ENCODE assay signal across 8 cellular contexts in the genomic region with DNA sequence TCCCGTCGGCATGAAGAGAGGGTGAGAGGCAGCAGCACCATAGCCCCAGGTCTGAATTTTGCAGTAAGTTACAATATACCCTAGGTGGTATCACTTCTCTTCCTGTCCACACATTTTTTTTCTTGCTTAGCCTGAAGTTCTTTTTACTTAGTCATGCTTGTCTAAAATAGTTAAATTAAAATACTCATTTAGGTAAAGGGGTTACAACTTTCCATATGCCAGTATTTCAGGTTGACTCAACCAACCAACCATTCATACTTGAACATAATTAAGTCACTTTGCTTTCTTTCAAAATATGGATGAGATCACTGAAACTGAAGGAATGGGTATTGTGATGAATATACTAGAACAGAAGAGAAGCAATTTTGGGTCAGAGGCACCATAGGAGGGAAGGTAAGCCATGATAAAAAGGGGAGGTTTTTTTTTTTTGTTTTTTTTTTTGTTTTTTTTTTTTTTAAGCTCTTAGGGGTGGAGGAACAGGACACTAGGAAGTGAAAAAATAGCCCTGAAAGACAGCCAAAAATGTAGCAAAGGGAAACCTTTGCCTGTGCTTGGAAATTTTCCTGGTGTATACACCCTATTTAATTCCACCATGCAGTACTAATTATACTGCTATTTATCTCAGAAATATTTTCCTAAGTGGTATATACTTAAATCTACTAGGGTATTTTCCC. TPM values are rescaled to one million over a fixed set of nuclear protein-coding genes. Genes with fewer than 3 reads are reported as not detected.
DNase-seq lines count a peak whose midpoint lies in the region; ATAC-seq, FAIRE-seq and TF ChIP-seq lines count a peak whose summit lies in the region.

No MANE protein-coding gene starts in this region.

- no peaks in the 10 kb centered on the region for H3K27me3 ChIP-seq in CD8-positive, alpha-beta T cell (ENCODE audit: insufficient read depth, low read length)
- H3K27me3 ChIP-seq in K562 (ENCODE audit: control insufficient read depth in 2 of 2, insufficient read depth in 2 of 2, low read length in 2 of 2) (no peaks in the 10 kb centered on the region), WERI-Rb-1 (ENCODE audit: insufficient read depth, low read depth, severe bottlenecking) (peaks cover 16% of the 10 kb centered on the region)

- H3K27ac Mint-ChIP-seq in CD8-positive, alpha-beta T cell = peak overlapping the region; percentile 76
- H3K27ac Mint-ChIP-seq in activated naive CD4-positive, alpha-beta T cell treated with anti-CD3 and anti-CD28 coated beads for 36 hours = no peak overlapping the region

- CTCF ChIA-PET in CD8-positive, alpha-beta T cell (lab: Charles Lee) = no interaction called here
- CTCF ChIA-PET in K562 (lab: Yijun Ruan, JAX; ENCODE audit: low intra/inter-chr PET ratio) = no interaction called here
- CTCF ChIA-PET in activated naive CD4-positive, alpha-beta T cell treated with anti-CD3 and anti-CD28 coated beads for 36 hours (lab: Charles Lee) = no interaction called here

- POLR2A ChIA-PET in CD8-positive, alpha-beta T cell (lab: Charles Lee) = no interaction called here
- POLR2A ChIA-PET in K562 (lab: Yijun Ruan, JAX) = no interaction called here

- H3K9ac ChIP-seq in K562 (ENCODE audit: insufficient read depth in 1 of 2, low read depth in 2 of 2, low read length in 2 of 2) = no peak overlapping the region

- no peaks in the 10 kb centered on the region for H3K9me3 Mint-ChIP-seq in CD8-positive, alpha-beta T cell
- H3K9me3 Mint-ChIP-seq in activated naive CD4-positive, alpha-beta T cell treated with anti-CD3 and anti-CD28 coated beads for 36 hours = no peaks in the 10 kb centered on the region

- no peak for TF ChIP-seq RAD21 in K562 (CRISPR knock-in tag; conservative IDR thresholded peaks at IDR 0.05 in 1 of 2, IDR thresholded peaks at IDR 0.05 in 1 of 2)

- no peak overlapping the region for H2AFZ ChIP-seq in K562 (ENCODE audit: low read depth, low read length)

- TF ChIP-seq POLR2A in K562 (conservative IDR thresholded peaks at IDR 0.05) = no peak

- no peaks in the 10 kb centered on the region for H3K9me3 ChIP-seq in CD8-positive, alpha-beta T cell (ENCODE audit: low read length)
- no peaks in the 10 kb centered on the region for H3K9me3 ChIP-seq in K562 (replicated peaks; ENCODE audit: control insufficient read depth, insufficient read depth, low read depth, low read length)
- H3K9me3 ChIP-seq in WERI-Rb-1 (ENCODE audit: severe bottlenecking) = no peaks in the 10 kb centered on the region

- TF ChIP-seq EP300 in K562 (IDR thresholded peaks at IDR 0.05; ENCODE audit: low read length) = no peak

- peaks cover 44% of the 10 kb centered on the region for H3K36me3 Mint-ChIP-seq in CD8-positive, alpha-beta T cell
- peaks cover 13% of the 10 kb centered on the region for H3K36me3 Mint-ChIP-seq in activated naive CD4-positive, alpha-beta T cell treated with anti-CD3 and anti-CD28 coated beads for 36 hours (ENCODE audit: low read depth)

- no peak overlapping the region for H3K4me3 Mint-ChIP-seq in CD8-positive, alpha-beta T cell
- H3K4me3 Mint-ChIP-seq in activated naive CD4-positive, alpha-beta T cell treated with anti-CD3 and anti-CD28 coated beads for 36 hours = no peak overlapping the region

- no peak overlapping the region for H3K4me2 ChIP-seq in K562 (ENCODE audit: insufficient read depth, low read length)

- H3K79me2 ChIP-seq in K562 (ENCODE audit: control insufficient read depth, insufficient read depth, low read length) = peaks cover 36% of the 10 kb centered on the region

- DNase-seq in CD8-positive, alpha-beta T cell = no peak
- DNase-seq in K562 (ENCODE audit: extremely low read depth in 1 of 4, low spot score in 3 of 4) (no peak), WERI-Rb-1 (no peak)
- no peak for DNase-seq in effector CD8-positive, alpha-beta T cell (lab: John Stamatoyannopoulos, UW)
- DNase-seq in activated naive CD4-positive, alpha-beta T cell treated with anti-CD3 and anti-CD28 coated beads for 36 hours = no peak

- no peak for TF ChIP-seq CTCF in CD8-positive, alpha-beta T cell (IDR thresholded peaks at IDR 0.05)
- TF ChIP-seq CTCF in K562 (IDR thresholded peaks at IDR 0.05 in 2 of 3, conservative IDR thresholded peaks at IDR 0.05 in 1 of 3; ENCODE audit: insufficient read depth in 2 of 3, low read depth in 1 of 3, low read length in 3 of 3) = no peak
- TF ChIP-seq CTCF in WERI-Rb-1 (IDR thresholded peaks at IDR 0.05; ENCODE audit: low read depth, low read length) = no peak

- H3K4me1 Mint-ChIP-seq in CD8-positive, alpha-beta T cell (ENCODE audit: low read depth) = peaks cover 63% of the 10 kb centered on the region
- peaks cover 37% of the 10 kb centered on the region for H3K4me1 Mint-ChIP-seq in activated naive CD4-positive, alpha-beta T cell treated with anti-CD3 and anti-CD28 coated beads for 36 hours (ENCODE audit: low read depth)

- H3K9me1 ChIP-seq in K562 (ENCODE audit: control insufficient read depth, insufficient read depth, low read length) = no peaks in the 10 kb centered on the region

- BruUV-seq in K562 (replicated peaks; lab: Mats Ljungman, UMichigan) = no TSS peak

- H3K27ac ChIP-seq in CD8-positive, alpha-beta T cell (ENCODE audit: low read depth, low read length) = no peak overlapping the region
- H3K27ac ChIP-seq in K562 (ENCODE audit: extremely low read depth, low read depth, low read length) = peak overlapping the region; percentile 33; the same call in 1 of the 3 replicates
- no peak overlapping the region for H3K27ac ChIP-seq in WERI-Rb-1

- H3K27me3 Mint-ChIP-seq in CD8-positive, alpha-beta T cell (ENCODE audit: low read depth) = no peaks in the 10 kb centered on the region
- H3K27me3 Mint-ChIP-seq in activated naive CD4-positive, alpha-beta T cell treated with anti-CD3 and anti-CD28 coated beads for 36 hours (ENCODE audit: low read depth) = no peaks in the 10 kb centered on the region

- 78% methylated on average over 2 of the region's 2 CpGs for WGBS in K562 (ENCODE audit: insufficient coverage, low coverage, missing lambda C conversion rate)

- FAIRE-seq in K562 (lab: Jason Lieb, UNC) = peak; percentile 19

- in situ Hi-C loops in K562 (cut with MboI) = no loop called here

- peaks cover 8% of the 10 kb centered on the region for H3K4me1 ChIP-seq in CD8-positive, alpha-beta T cell (ENCODE audit: insufficient read depth, low read length)
- H3K4me1 ChIP-seq in K562 (replicated peaks in 1 of 2; ENCODE audit: control insufficient read depth in 2 of 2, insufficient read depth in 2 of 2, low read length in 2 of 2) = peaks cover 0 to 19% of the 10 kb centered on the region in 2 experiments; a peak in 3 of 5 replicates

- ATAC-seq in CD8-positive, alpha-beta T cell = no peak
- peak; percentile 65 for ATAC-seq in GM19328 (IDR thresholded peaks at IDR 0.05; ENCODE audit: unreplicated experiment)
- peak; percentile 74 for ATAC-seq in HG03108 (IDR thresholded peaks at IDR 0.05; ENCODE audit: unreplicated experiment)
- peak; percentile 66 for ATAC-seq in K562
- ATAC-seq in GM19324 (IDR thresholded peaks at IDR 0.05; ENCODE audit: low FRiP score, unreplicated experiment) = no peak

- H4K20me1 ChIP-seq in K562 (replicated peaks; ENCODE audit: control insufficient read depth, insufficient read depth, low read length) = no peaks in the 10 kb centered on the region

- H3K36me3 ChIP-seq in CD8-positive, alpha-beta T cell (ENCODE audit: insufficient read depth, low read length) = no peaks in the 10 kb centered on the region
- H3K36me3 ChIP-seq in K562 (ENCODE audit: control insufficient read depth, insufficient read depth, low read length) (peaks cover 6% of the 10 kb centered on the region; the same call in 2 of the 3 replicates), WERI-Rb-1 (no peaks in the 10 kb centered on the region)

- no peak overlapping the region for H3K4me3 ChIP-seq in CD8-positive, alpha-beta T cell (ENCODE audit: low read depth, low read length)
- no peak overlapping the region for H3K4me3 ChIP-seq in K562
- H3K4me3 ChIP-seq in WERI-Rb-1 (ENCODE audit: low read depth, low read length) = no peak overlapping the region

- intact Hi-C loops in CD8-positive, alpha-beta T cell (cut with DNase I, micrococcal nuclease) = no loop called here
- intact Hi-C loops in K562 (cut with micrococcal nuclease) = loop anchor here (5.0 kb wide), 1 partner anchor 42 kb away; the partner anchor contains the start of gene RPS6KA3
- intact Hi-C loops in activated naive CD4-positive, alpha-beta T cell treated with anti-CD3 and anti-CD28 coated beads for 36 hours (cut with micrococcal nuclease) = loop anchor here (1.0 to 2.0 kb wide), 5 partner anchors 42 to 291 kb away; partner anchors contain the start of genes EIF1AX and RPS6KA3

TF ChIP-seq in K562, 482 proteins besides CTCF, POLR2A, EP300 and RAD21 (continues in another document):
- TF ChIP-seq BRD4 (IDR thresholded peaks at IDR 0.05) (no peak), TFAM (CRISPR knock-in tag; conservative IDR thresholded peaks at IDR 0.05) (no peak)

RNA-seq across cellular contexts. Expression of gene RPS6KA3, which starts 41.8 kb away (rescaled TPM):
- total RNA-seq in CD8-positive, alpha-beta T cell = 10 to 100 TPM; 36.9 to 37.3 TPM
- total RNA-seq in K562 (2011; cell fraction: chromatin; rRNA removed; ENCODE audit: low replicate concordance) = 14.9 and 51.4 TPM in 2 replicates
- total RNA-seq in K562 (2011; cell fraction: nucleolus; rRNA removed) = 6.5 and 9.7 TPM in 2 replicates
- 19.4 and 38.2 TPM in 2 replicates for total RNA-seq in K562 (2011; cell fraction: nucleoplasm; rRNA removed)
- total RNA-seq in K562 (2014; rRNA removed) (22.0 and 22.9 TPM in 2 replicates), K562 (2014; rRNA removed; fragmentation: Illumina TruSeq; extraction: Trizol) (48.8 and 59.8 TPM in 2 replicates), K562 (2015; rRNA removed; fragmentation: Illumina TruSeq; extraction: Trizol) (33.3 and 37.4 TPM in 2 replicates), K562 (2021) (42.6 and 45.2 TPM in 2 replicates)
- polyA plus RNA-seq in K562 (2011; rRNA removed) (39.0 and 61.9 TPM in 2 replicates), K562 (2014; fragmentation: Illumina TruSeq; extraction: Trizol) (39.9 and 40.3 TPM in 2 replicates), K562 (2014; fragmentation: Nextera tagmentation; extraction: Ambion mirVana) (10 to 100 TPM; 10.9 to 21.9 TPM), K562 (2014; rRNA removed) (26.6 and 27.1 TPM in 2 replicates)
- 20.5 and 23.2 TPM in 2 replicates for polyA plus RNA-seq in K562 (2011; cell fraction: cytosol; rRNA removed)
- polyA plus RNA-seq in K562 (2011; cell fraction: nucleus; rRNA removed) = 16.6 TPM in 2 replicates
- polyA plus RNA-seq in K562 (2012) = 28.0 and 29.8 TPM in 2 replicates
- 70.3 and 106 TPM in 2 replicates for polyA minus RNA-seq in K562 (2011; rRNA and poly(A)+ RNA removed)
- 38.7 and 52.2 TPM in 2 replicates for polyA minus RNA-seq in K562 (2011; cell fraction: cytosol; rRNA and poly(A)+ RNA removed)
- 8.2 and 13.3 TPM in 2 replicates for polyA minus RNA-seq in K562 (2011; cell fraction: nucleus; rRNA and poly(A)+ RNA removed)
- total RNA-seq in activated naive CD4-positive, alpha-beta T cell treated with anti-CD3 and anti-CD28 coated beads for 36 hours = 10 to 100 TPM; 27.7 to 27.9 TPM

Comparison
In these comparisons a context has a peak if more than half of its experiments do, and no peak if none do; other contexts are left out.
1. ATAC-seq: peak in GM19328 (single experiment), HG03108 (single experiment) and K562 (single experiment); none in CD8-positive, alpha-beta T cell (single experiment) and GM19324 (single experiment).
2. intact Hi-C loops: an anchor here in K562 (5.0 kb wide) and activated naive CD4-positive, alpha-beta T cell treated with anti-CD3 and anti-CD28 coated beads for 36 hours (1.0 to 2.0 kb wide); none called in CD8-positive, alpha-beta T cell.